In the genomic region with DNA sequence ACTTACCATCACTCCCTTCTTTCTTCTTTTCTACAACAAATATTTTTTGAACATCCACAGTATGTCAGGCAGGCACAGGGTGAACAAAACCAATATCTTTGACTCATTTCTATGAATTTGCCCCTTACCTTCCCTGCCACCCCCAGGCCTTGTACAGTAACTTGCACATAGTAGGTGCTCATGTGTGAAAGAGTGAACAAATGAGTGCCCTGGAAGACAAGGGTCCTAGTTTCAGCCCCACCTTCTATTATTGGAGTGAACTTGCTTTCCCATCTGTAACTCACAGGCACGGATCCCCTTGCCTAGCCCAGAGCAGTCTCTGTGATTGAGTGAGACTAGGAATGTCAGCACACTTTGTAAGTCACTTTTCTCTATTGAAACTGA, we compare ENCODE assay signal across 9 cellular contexts. TPM values are rescaled to one million over a fixed set of nuclear protein-coding genes. Genes with fewer than 3 reads are reported as not detected.
DNase-seq lines count a peak whose midpoint lies in the region; ATAC-seq lines count a peak whose summit lies in the region.
"Had no signal": no experiment of that assay in that cellular context is flagged by ENCODE, and none has a peak within 500 bp of the region (broad histone marks: within the 10 kb centered on the region; RNA-seq: fewer than 3 reads in every experiment).

No MANE protein-coding gene starts in this region.

- peaks cover 17 to 21% of the 10 kb centered on the region in 2 donors for H3K4me1 Mint-ChIP-seq in immature natural killer cell

- H3K36me3 Mint-ChIP-seq in immature natural killer cell = peaks cover 2 to 25% (median 14%) of the 10 kb centered on the region in 3 donors

- no peak for DNase-seq in immature natural killer cell
- no peak for DNase-seq in NCI-H82 (lab: John Stamatoyannopoulos, UW)
- DNase-seq in NCI-H446 treated with DMSO at 0.1 percent for 48 hours (lab: John Stamatoyannopoulos, UW) = no peak
- no peak for DNase-seq in islet precursor cell
- DNase-seq: DMS153, NCI-H2227 treated with DMSO at 0.1 percent for 48 hours had no signal

- H3K27me3 Mint-ChIP-seq in immature natural killer cell (ENCODE audit: low read depth in 3 of 3) = no peaks in the 10 kb centered on the region

- peak; percentile 6 for ATAC-seq in GM19324 (IDR thresholded peaks at IDR 0.05; ENCODE audit: low FRiP score, unreplicated experiment)
- peak; percentile 4 for ATAC-seq in HG03159 (IDR thresholded peaks at IDR 0.05; ENCODE audit: unreplicated experiment)
- ATAC-seq: SK-N-SH treated with all-trans-retinoic acid at 6 μM for 48 hours had no signal

- peak overlapping the region in 1 of 5 donors; percentile 2 for H3K4me3 Mint-ChIP-seq in immature natural killer cell

- H3K27ac Mint-ChIP-seq in immature natural killer cell = peak overlapping the region; percentile 32 to 88 (median 74)

- H3K9me3 Mint-ChIP-seq in immature natural killer cell = no peaks in the 10 kb centered on the region

RNA-seq across cellular contexts. Expression of a gene that starts 12.8 kb away (rescaled TPM):
- 1 to 10 TPM; 7.3 to 8.8 (median 7.8) TPM for polyA plus RNA-seq in immature natural killer cell

RNA-seq across cellular contexts. Expression of a gene that starts 23.6 kb away (rescaled TPM):
- not detected for polyA plus RNA-seq in immature natural killer cell

RNA-seq across cellular contexts. Expression of a gene that starts 50.8 kb away (rescaled TPM):
- 10 to 100 TPM in 2 of 3 donors, 1 to 10 TPM in 1; 8.3 to 22.1 (median 10.0) TPM for polyA plus RNA-seq in immature natural killer cell

RNA-seq across cellular contexts. Expression of a gene that starts 51.6 kb away (rescaled TPM):
- polyA plus RNA-seq in immature natural killer cell = 10 to 100 TPM in 2 of 3 donors, 1 to 10 TPM in 1; 9.8 to 20.0 (median 13.7) TPM
